ENCODE assay signal across 21 cellular contexts in the genomic region with DNA sequence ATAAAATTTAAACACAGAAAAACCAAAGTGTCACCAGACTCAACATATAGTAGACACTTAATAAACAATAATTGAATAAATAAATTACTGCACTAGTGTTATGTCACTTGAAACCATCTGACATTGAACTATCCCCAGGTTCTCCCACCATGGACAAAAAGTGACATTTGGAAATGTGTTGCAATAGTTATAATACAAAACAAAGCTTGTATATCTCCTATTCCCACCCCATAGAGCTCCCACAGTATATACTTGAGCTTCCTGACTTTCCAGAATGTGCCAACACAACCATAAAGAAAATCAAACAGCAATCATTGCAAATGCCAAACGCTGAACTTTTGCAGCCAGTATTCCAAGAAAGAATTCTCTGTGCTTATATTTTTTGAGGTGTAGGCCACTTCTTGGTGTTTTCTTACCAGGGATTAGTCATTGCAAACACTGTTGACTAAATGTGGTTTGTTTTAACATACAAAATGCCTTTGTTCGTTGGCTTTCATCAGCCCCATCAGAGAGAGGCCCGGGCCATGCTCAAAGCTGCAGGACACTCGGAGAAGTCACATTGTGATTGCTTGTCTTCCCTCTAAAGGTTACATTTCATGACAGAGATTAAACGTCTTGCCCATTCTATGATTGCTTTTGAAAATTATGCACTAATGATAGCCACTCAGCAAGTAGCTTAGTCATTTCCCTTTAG. TPM values are rescaled to one million over a fixed set of nuclear protein-coding genes. Genes with fewer than 3 reads are reported as not detected.
DNase-seq lines count a peak whose midpoint lies in the region; ATAC-seq and TF ChIP-seq lines count a peak whose summit lies in the region.
"Had no signal": no experiment of that assay in that cellular context is flagged by ENCODE, and none has a peak within 500 bp of the region (broad histone marks: within the 10 kb centered on the region; RNA-seq: fewer than 3 reads in every experiment).

No MANE protein-coding gene starts in this region.

- H3K4me3 ChIP-seq in right cardiac atrium (ENCODE audit: low read length), result no peak overlapping the region
- H3K4me3 ChIP-seq in astrocyte of the cerebellum (ENCODE audit: low read depth, low read length), result no peak overlapping the region
- no peak overlapping the region for H3K4me3 ChIP-seq in SJCRH30
- H3K4me3 ChIP-seq: HAP-1 had no signal

- intact Hi-C loops in right cardiac atrium (cut with DNase I), result no loop called here
- intact Hi-C loops in Right ventricle myocardium inferior (cut with DNase I), result no loop called here

- H3K9me3 ChIP-seq in right cardiac atrium (ENCODE audit: control insufficient read depth, low read length) (no peaks in the 10 kb centered on the region), SJCRH30 (replicated peaks) (no peaks in the 10 kb centered on the region)
- H3K9me3 ChIP-seq: HAP-1 had no signal

- in situ Hi-C loops in astrocyte of the cerebellum (cut with HindIII; ENCODE audit: low sequenced_read_pairs), result no loop called here

- TF ChIP-seq CTCF in astrocyte of the cerebellum (IDR thresholded peaks at IDR 0.05; ENCODE audit: low read depth, low read length, missing control alignments), result no peak

- H3K27me3 ChIP-seq in right cardiac atrium (ENCODE audit: control insufficient read depth, insufficient read depth) (no peaks in the 10 kb centered on the region), SJCRH30 (no peaks in the 10 kb centered on the region)

- H3K4me1 ChIP-seq in right cardiac atrium (ENCODE audit: control insufficient read depth, insufficient read depth, low read length), result peaks cover 3% of the 10 kb centered on the region
- no peaks in the 10 kb centered on the region for H3K4me1 ChIP-seq in SJCRH30
- H3K4me1 ChIP-seq: HAP-1 had no signal

- H3K27ac ChIP-seq in right cardiac atrium (ENCODE audit: low read length), result peak overlapping the region; percentile 17
- H3K27ac ChIP-seq in SJCRH30, result no peak overlapping the region

- DNase-seq in right cardiac atrium (no peak), Right ventricle myocardium inferior (ENCODE audit: missing footprints) (no peak), astrocyte of the cerebellum (ENCODE audit: low read depth) (peak; percentile 53), hepatic stellate cell (ENCODE audit: low spot score) (peak; percentile 6), NCI-H2081 treated with DMSO at 0.1 percent for 48 hours (lab: John Stamatoyannopoulos, UW) (no peak), SJCRH30 (no peak)
- DNase-seq: ACHN; activated CD4-positive, alpha-beta T cell treated with anti-CD3 and anti-CD28 coated beads for 36 hours; activated CD8-positive, alpha-beta memory T cell treated with anti-CD3 and anti-CD28 coated beads, Interleukin-2, amount 50 U/mL, for 48 hours; activated naive CD4-positive, alpha-beta T cell treated with anti-CD3 and anti-CD28 coated beads for 36 hours; effector CD8-positive, alpha-beta T cell; immature natural killer cell; midbrain; NCI-H1092 treated with DMSO at 0.1 percent for 48 hours; NCI-H82; RPMI8226; T-helper 17 cell; trophoblast cell had no signal

- WGBS in right cardiac atrium, result 64% methylated on average over 5 of the region's 5 CpGs

- H3K36me3 ChIP-seq in SJCRH30, result no peaks in the 10 kb centered on the region
- H3K36me3 ChIP-seq: HAP-1 had no signal

- ATAC-seq in right cardiac atrium (no peak), Right ventricle myocardium inferior (no peak), HG03457 (IDR thresholded peaks at IDR 0.05; ENCODE audit: unreplicated experiment) (no peak), HG02870 (IDR thresholded peaks at IDR 0.05; ENCODE audit: unreplicated experiment) (no peak)
- ATAC-seq: activated CD4-positive, alpha-beta T cell treated with anti-CD3 and anti-CD28 coated beads for 36 hours; T-helper 17 cell had no signal

RNA-seq across cellular contexts. Expression of a gene that starts 33.8 kb away (rescaled TPM):
- total RNA-seq in right cardiac atrium (100 to 1,000 TPM in 1 of 4 donors, 10 to 100 TPM in 3; 74.7 to 130 (median 82.0) TPM), Right ventricle myocardium inferior (77.5 TPM)
- polyA plus RNA-seq in right cardiac atrium, result 22.2 TPM
- 0.12 and 0.15 TPM in 2 replicates for total RNA-seq in SJCRH30 (2014; rRNA removed; shearing (Covaris generic))
- total RNA-seq: activated CD4-positive, alpha-beta T cell treated with anti-CD3 and anti-CD28 coated beads for 36 hours; activated naive CD4-positive, alpha-beta T cell treated with anti-CD3 and anti-CD28 coated beads for 36 hours; T-helper 17 cell had no signal
- polyA plus RNA-seq: immature natural killer cell had no signal

Comparison
In these comparisons a context has a peak if more than half of its experiments do, and no peak if none do; other contexts are left out.
1. DNase-seq: peak in astrocyte of the cerebellum (single experiment) and hepatic stellate cell (single experiment); none in right cardiac atrium (0 of 3), Right ventricle myocardium inferior (single experiment), NCI-H2081 treated with DMSO at 0.1 percent for 48 hours (single experiment) and SJCRH30 (0 of 2).
2. RNA of a gene that starts 33.8 kb away (total RNA-seq): 74.7 to 130 TPM in right cardiac atrium and 77.5 TPM in Right ventricle myocardium inferior (single experiment); 0.12 to 0.15 TPM in SJCRH30; every median in the first group is over 10 times any median in the second.